Comparison of ENCODE assay signal across 11 cellular contexts in genomic region chr2:98907966-98908905, GRCh38. TPM values are rescaled to one million over a fixed set of nuclear protein-coding genes. Genes with fewer than 3 reads are reported as not detected.
A peak's percentile ranks its signal among the peaks of the same experiment; 100 is the strongest.
DNase-seq lines count a peak whose midpoint lies in the region; ATAC-seq and TF ChIP-seq lines count a peak whose summit lies in the region.
"Had no signal": no experiment of that assay in that cellular context is flagged by ENCODE, and none has a peak within 500 bp of the region (broad histone marks: within the 10 kb centered on the region; RNA-seq: fewer than 3 reads in every experiment).

No MANE protein-coding gene starts in this region.

- DNase-seq in NCI-H510A treated with DMSO at 0.1 percent for 48 hours (lab: John Stamatoyannopoulos, UW) (peak; percentile 23), NCI-H510A (lab: John Stamatoyannopoulos, UW) (no peak), SHP77 (lab: John Stamatoyannopoulos, UW) (peak; percentile 44 to 55), islet precursor cell (peak; percentile 50), testis (peak; percentile 8), KBM-7 (no peak), ovary (no peak)

- H3K36me3 ChIP-seq in testis (ENCODE audit: low read depth, missing control alignments): no peaks in the 10 kb centered on the region
- H3K36me3 ChIP-seq in ovary: no peaks in the 10 kb centered on the region
- H3K36me3 ChIP-seq: cardiac muscle cell, gastroesophageal sphincter had no signal

- TF ChIP-seq POLR2A in testis (IDR thresholded peaks at IDR 0.05) (no peak), ovary (IDR thresholded peaks at IDR 0.05) (no peak)

- H3K9me3 ChIP-seq in testis (no peaks in the 10 kb centered on the region), ovary (no peaks in the 10 kb centered on the region)
- H3K9me3 ChIP-seq: gastroesophageal sphincter had no signal

- in situ Hi-C loops in KBM-7 (cut with MboI; ENCODE audit: low pct_unique_long_range_greater_than_20kb, low sequenced_read_pairs): no loop called here

- no peak for ATAC-seq in HG02981 (IDR thresholded peaks at IDR 0.05; ENCODE audit: unreplicated experiment)
- ATAC-seq: gastroesophageal sphincter had no signal

- no peak for TF ChIP-seq CTCF in testis (IDR thresholded peaks at IDR 0.05)
- TF ChIP-seq CTCF in ovary (IDR thresholded peaks at IDR 0.05): no peak

- H3K4me3 ChIP-seq in testis (no peak overlapping the region), ovary (no peak overlapping the region)
- H3K4me3 ChIP-seq: cardiac muscle cell, gastroesophageal sphincter, skin epidermis had no signal

- WGBS in testis, 2 donors: 74 to 77% methylated on average over 9 to 11 of the region's 11 CpGs
- WGBS in ovary, 3 donors: 80 to 82% (median 81%) methylated on average over 11 of the region's 11 CpGs

- H3K27ac ChIP-seq in testis: no peak overlapping the region
- H3K27ac ChIP-seq in ovary: no peak overlapping the region
- H3K27ac ChIP-seq: gastroesophageal sphincter, skin epidermis had no signal

- TF ChIP-seq EP300 in ovary (IDR thresholded peaks at IDR 0.05): no peak

- H3K4me1 ChIP-seq in testis: peaks cover 7% of the 10 kb centered on the region
- H3K4me1 ChIP-seq in ovary (ENCODE audit: insufficient read depth): peaks cover 3% of the 10 kb centered on the region

- H3K27me3 ChIP-seq in testis (no peaks in the 10 kb centered on the region), ovary (no peaks in the 10 kb centered on the region)
- H3K27me3 ChIP-seq: cardiac muscle cell, gastroesophageal sphincter had no signal

- intact Hi-C loops in testis (cut with DNase I; ENCODE audit: low total_unique reads) (no loop called here), ovary (cut with DNase I) (no loop called here)

RNA-seq across cellular contexts. Expression of gene CRACDL, which starts 27.8 kb away (rescaled TPM):
- 10 to 100 TPM; 29.1 to 30.4 TPM for total RNA-seq in testis
- 8.4 TPM for polyA plus RNA-seq in testis (ENCODE audit: insufficient read depth, low read depth, low replicate concordance)
- 10 to 100 TPM in 1 of 7 donors, 1 to 10 TPM in 6; 1.2 to 22.4 (median 2.9) TPM for total RNA-seq in ovary
- polyA plus RNA-seq in ovary: 1 to 10 TPM; 1.7 to 2.2 TPM

Comparison
In these comparisons a context has a peak if more than half of its experiments do, and no peak if none do; other contexts are left out.
1. DNase-seq: peak in NCI-H510A treated with DMSO at 0.1 percent for 48 hours (single experiment), SHP77 (2 of 2), islet precursor cell (single experiment) and testis (single experiment); none in NCI-H510A (single experiment), KBM-7 (single experiment) and ovary (0 of 5).